Comparison of ENCODE assay signal across 1 cellular context in the genomic region with DNA sequence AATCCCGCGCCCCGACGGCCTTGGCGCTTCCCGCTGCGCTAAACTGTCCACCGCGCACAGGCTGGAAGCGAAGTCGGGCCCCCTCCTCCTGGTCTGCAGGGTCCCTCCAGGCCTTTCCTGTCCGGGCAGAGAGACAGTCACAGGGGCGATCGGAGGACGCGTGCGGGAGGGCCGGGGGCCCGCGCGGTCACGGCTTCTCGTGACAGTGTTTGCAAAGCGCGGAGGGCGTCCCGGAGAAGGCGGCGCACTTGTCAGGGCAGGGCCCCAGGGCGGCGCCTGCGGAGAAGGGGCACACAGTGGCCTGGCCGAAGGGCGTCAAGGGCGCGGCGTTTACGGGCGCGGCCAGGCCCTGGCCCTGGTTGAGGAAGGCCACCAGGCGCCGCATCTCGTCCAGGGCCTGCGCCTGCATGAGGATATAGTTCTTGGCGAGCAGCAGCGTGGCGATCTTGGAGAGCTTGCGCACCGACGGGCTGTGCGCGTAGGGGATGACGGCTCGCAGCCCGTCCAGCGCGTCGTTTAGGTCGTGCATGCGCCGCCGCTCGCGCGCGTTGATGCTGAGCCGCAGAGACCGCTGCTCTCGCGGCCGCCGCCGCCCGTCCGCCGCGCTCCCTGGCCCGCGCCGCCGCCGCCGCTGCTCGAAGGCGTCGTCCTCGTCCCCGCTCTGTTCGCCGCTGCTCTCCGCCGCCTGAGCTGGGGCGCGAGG.
TF ChIP-seq lines count a peak whose summit lies in the region.

No MANE protein-coding gene starts in this region.

TF ChIP-seq in IMR-90, 13 proteins besides CTCF, POLR2A, EP300 and RAD21 (continued from another document):
- TF ChIP-seq, protein P1, sequence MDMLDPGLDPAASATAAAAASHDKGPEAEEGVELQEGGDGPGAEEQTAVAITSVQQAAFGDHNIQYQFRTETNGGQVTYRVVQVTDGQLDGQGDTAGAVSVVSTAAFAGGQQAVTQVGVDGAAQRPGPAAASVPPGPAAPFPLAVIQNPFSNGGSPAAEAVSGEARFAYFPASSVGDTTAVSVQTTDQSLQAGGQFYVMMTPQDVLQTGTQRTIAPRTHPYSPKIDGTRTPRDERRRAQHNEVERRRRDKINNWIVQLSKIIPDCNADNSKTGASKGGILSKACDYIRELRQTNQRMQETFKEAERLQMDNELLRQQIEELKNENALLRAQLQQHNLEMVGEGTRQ (IDR thresholded peaks at IDR 0.05; ENCODE audit: low read depth, low read length), result no peak
